Comparison of ENCODE assay signal across 8 cellular contexts in the genomic region with DNA sequence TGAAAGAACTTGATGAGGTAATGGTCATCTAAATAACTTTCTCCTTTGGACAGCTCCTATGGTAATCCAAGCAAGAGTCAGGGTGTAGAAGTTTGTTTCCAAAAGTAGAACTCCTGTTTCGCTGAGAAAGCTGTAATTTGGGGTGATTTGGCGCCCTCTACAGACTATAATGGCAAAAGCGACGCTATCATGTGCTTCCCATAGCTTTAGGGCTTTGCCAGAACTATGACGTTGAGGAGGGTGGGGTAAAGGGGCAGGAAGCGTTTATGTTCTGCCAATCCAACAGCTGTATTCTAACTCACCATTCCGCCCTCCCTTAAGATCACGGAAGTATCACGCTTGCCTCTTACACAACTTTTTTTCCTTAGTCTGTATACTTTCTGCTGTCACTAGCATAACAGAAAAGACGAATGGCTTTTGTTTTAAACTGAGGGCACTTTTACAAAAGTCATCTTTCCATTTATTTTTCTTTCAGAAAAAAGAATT. TPM values are rescaled to one million over a fixed set of nuclear protein-coding genes. Genes with fewer than 3 reads are reported as not detected.
DNase-seq lines count a peak whose midpoint lies in the region; ATAC-seq and TF ChIP-seq lines count a peak whose summit lies in the region.

A gene with protein sequence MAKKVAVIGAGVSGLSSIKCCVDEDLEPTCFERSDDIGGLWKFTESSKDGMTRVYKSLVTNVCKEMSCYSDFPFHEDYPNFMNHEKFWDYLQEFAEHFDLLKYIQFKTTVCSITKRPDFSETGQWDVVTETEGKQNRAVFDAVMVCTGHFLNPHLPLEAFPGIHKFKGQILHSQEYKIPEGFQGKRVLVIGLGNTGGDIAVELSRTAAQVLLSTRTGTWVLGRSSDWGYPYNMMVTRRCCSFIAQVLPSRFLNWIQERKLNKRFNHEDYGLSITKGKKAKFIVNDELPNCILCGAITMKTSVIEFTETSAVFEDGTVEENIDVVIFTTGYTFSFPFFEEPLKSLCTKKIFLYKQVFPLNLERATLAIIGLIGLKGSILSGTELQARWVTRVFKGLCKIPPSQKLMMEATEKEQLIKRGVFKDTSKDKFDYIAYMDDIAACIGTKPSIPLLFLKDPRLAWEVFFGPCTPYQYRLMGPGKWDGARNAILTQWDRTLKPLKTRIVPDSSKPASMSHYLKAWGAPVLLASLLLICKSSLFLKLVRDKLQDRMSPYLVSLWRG (plus strand): TSS at position 349 of the 486 bp plus-strand sequence. CDS start 5,643 bp downstream, outside the sequence.

- DNase-seq in GF-D8 (lab: John Stamatoyannopoulos, UW) (peak; percentile 96), HCT116 (ENCODE audit: low read depth, low spot score) (peak; percentile 97), MM.1S (peak; percentile 99), SHP77 treated with DMSO at 0.1 percent for 48 hours (lab: John Stamatoyannopoulos, UW) (peak; percentile 65), germinal center (ENCODE audit: low spot score) (peak; percentile 92), omental fat pad (ENCODE audit: low spot score) (peak; percentile 47), testis (peak; percentile 94)
- DNase-seq in activated naive CD4-positive, alpha-beta T cell (lab: John Stamatoyannopoulos, UW): peak; percentile 7 to 57 (median 32)

- peak within 1 kb of the TSS; percentile 57 for H3K9ac ChIP-seq in HCT116 (ENCODE audit: low read length)
- peak within 1 kb of the TSS; percentile 15; the same call in 1 of the 2 replicates for H3K9ac ChIP-seq in MM.1S (ENCODE audit: low read length)

- H3K27me3 ChIP-seq in HCT116 (ENCODE audit: insufficient read depth, low read length) (no peaks in the 10 kb centered on the region), MM.1S (replicated peaks; ENCODE audit: insufficient read depth, low read length) (no peaks in the 10 kb centered on the region), testis (no peaks in the 10 kb centered on the region)

- H3K4me1 ChIP-seq in HCT116 (ENCODE audit: control insufficient read depth in 1 of 2, insufficient read depth in 2 of 2, low read length in 2 of 2) (peaks cover 7 to 12% of the 10 kb centered on the region in 2 experiments; a peak in 3 of 4 replicates), MM.1S (ENCODE audit: low read length) (peaks cover 10% of the 10 kb centered on the region), testis (no peaks in the 10 kb centered on the region)

- H3K36me3 ChIP-seq in HCT116 (ENCODE audit: control insufficient read depth in 1 of 2, insufficient read depth in 2 of 2, low read length in 2 of 2) (no peaks in the 10 kb centered on the region), MM.1S (replicated peaks; ENCODE audit: insufficient read depth, low read length) (no peaks in the 10 kb centered on the region), testis (ENCODE audit: low read depth, missing control alignments) (no peaks in the 10 kb centered on the region)

- RAD21 ChIA-PET in HCT116 (lab: Charles Lee; ENCODE audit: low non-redundant PET in 1 of 2, low total read pairs in 2 of 2, uncharacterized antibody in 2 of 2, unreplicated experiment in 2 of 2): interaction anchor here (0.9 to 2.1 kb wide), 9 partner anchors 62 to 347 kb away, joined by 3 to 13 read pairs (median 6); no protein-coding TSS in a partner anchor

- CTCF ChIA-PET in HCT116 (lab: Charles Lee): interaction anchor here (0.7 to 2.8 kb wide), 38 partner anchors 8 to 544 kb away, joined by 3 to 97 read pairs (median 5); a partner anchor contains a TSS

- H2AFZ ChIP-seq in HCT116 (ENCODE audit: low read depth, low read length, poor library complexity, severe bottlenecking): peak within 1 kb of the TSS; percentile 69
- peak within 1 kb of the TSS; percentile 69 for H2AFZ ChIP-seq in MM.1S (ENCODE audit: low read length)

- H3K9me3 ChIP-seq in HCT116 (ENCODE audit: control insufficient read depth in 1 of 2, insufficient read depth in 1 of 2, low read depth in 1 of 2, low read length in 2 of 2) (no peaks in the 10 kb centered on the region), MM.1S (replicated peaks; ENCODE audit: insufficient read depth, low read length) (no peaks in the 10 kb centered on the region), testis (no peaks in the 10 kb centered on the region)

- peaks cover 6% of the 10 kb centered on the region; the same call in 1 of the 2 replicates for H3F3A ChIP-seq in MM.1S (ENCODE audit: insufficient read depth, low read length)

- WGBS in testis, 2 donors: 6% methylated on average over 10 of the region's 10 CpGs

- TF ChIP-seq RAD21 in HCT116 (IDR thresholded peaks at IDR 0.05; ENCODE audit: low read depth): peak; percentile 85

- H4K20me1 ChIP-seq in HCT116 (ENCODE audit: insufficient read depth): no peaks in the 10 kb centered on the region
- no peaks in the 10 kb centered on the region for H4K20me1 ChIP-seq in MM.1S (ENCODE audit: insufficient read depth, low read length)

- ATAC-seq in HCT116 (peak; percentile 100), omental fat pad (ENCODE audit: low FRiP score) (peak; percentile 100)

- POLR2A ChIA-PET in HCT116 (lab: Charles Lee): interaction anchor here (0.8 to 1.0 kb wide), 3 partner anchors 43 to 347 kb away, joined by 3 read pairs; no protein-coding TSS in a partner anchor

- BruUV-seq in HCT116 (replicated peaks; lab: Mats Ljungman, UMichigan): no TSS peak

- peak; percentile 81 to 98 (median 89) for TF ChIP-seq CTCF in HCT116 (IDR thresholded peaks at IDR 0.05 in 2 of 3, conservative IDR thresholded peaks at IDR 0.05 in 1 of 3; ENCODE audit: borderline replicate concordance in 1 of 3, insufficient read depth in 1 of 3, low read depth in 2 of 3, low read length in 2 of 3)
- peak; percentile 94 for TF ChIP-seq CTCF in MM.1S (IDR thresholded peaks at IDR 0.05; ENCODE audit: low read length)
- peak in 1 of 3 donors; percentile 14 for TF ChIP-seq CTCF in omental fat pad (IDR thresholded peaks at IDR 0.05)
- TF ChIP-seq CTCF in testis (IDR thresholded peaks at IDR 0.05): peak; percentile 77 to 94 (median 89)

- H3K79me2 ChIP-seq in HCT116 (ENCODE audit: insufficient read depth, low read length): no peaks in the 10 kb centered on the region
- no peaks in the 10 kb centered on the region for H3K79me2 ChIP-seq in MM.1S (ENCODE audit: low read length)

- TF ChIP-seq POLR2A in HCT116 (IDR thresholded peaks at IDR 0.05; ENCODE audit: borderline replicate concordance, extremely low read depth, insufficient read depth, insufficient read length) (no peak), testis (IDR thresholded peaks at IDR 0.05) (no peak)

- H3K27ac ChIP-seq in HCT116 (ENCODE audit: low read depth, low read length) (no peak within 1 kb of the TSS; the same call in 1 of the 2 replicates), MM.1S (ENCODE audit: low read length) (peak within 1 kb of the TSS; percentile 18; the same call in 1 of the 2 replicates), testis (peak within 1 kb of the TSS; percentile 0 to 85)

- H3K9me2 ChIP-seq in HCT116 (ENCODE audit: insufficient read depth) (no peaks in the 10 kb centered on the region), MM.1S (replicated peaks; ENCODE audit: insufficient read depth, low read length) (no peaks in the 10 kb centered on the region)

- H3K4me3 ChIP-seq in HCT116 (replicated peaks in 1 of 2; ENCODE audit: low read depth in 1 of 2, low read length in 2 of 2) (peak within 1 kb of the TSS; percentile 31 to 55), MM.1S (ENCODE audit: low read length) (peak within 1 kb of the TSS; percentile 43), testis (peak within 1 kb of the TSS; percentile 13 to 21)

- peak within 1 kb of the TSS; percentile 77 for H3K4me2 ChIP-seq in HCT116 (ENCODE audit: low read length)
- peak within 1 kb of the TSS; percentile 66 for H3K4me2 ChIP-seq in MM.1S (ENCODE audit: low read depth, low read length)

- intact Hi-C loops in HCT116 (cut with micrococcal nuclease) (loop anchor here (1.0 to 5.0 kb wide), 4 partner anchors 67 to 347 kb away; a partner anchor contains a TSS), testis (cut with DNase I; ENCODE audit: low total_unique reads) (loop anchor here (10.0 kb wide), 1 partner anchor 69 kb away; a partner anchor contains a TSS)

TF ChIP-seq in HCT116, 20 proteins besides CTCF, POLR2A, EP300 and RAD21:
- TF ChIP-seq CBX3 (IDR thresholded peaks at IDR 0.05; ENCODE audit: low read depth): peak; percentile 64; the same call in 1 of the 2 replicates
- TF ChIP-seq YY1 (IDR thresholded peaks at IDR 0.05; ENCODE audit: extremely low read depth, insufficient replicate concordance, low read depth, low read length): peak; percentile 68
- no peak for TF ChIP-seq ZFX (IDR thresholded peaks at IDR 0.05)
- peak; percentile 70 for TF ChIP-seq POLR2AphosphoS5 (IDR thresholded peaks at IDR 0.05; ENCODE audit: low read depth, low read length)
- peak; percentile 86 for TF ChIP-seq CEBPB (IDR thresholded peaks at IDR 0.05; ENCODE audit: low read depth)
- 0 out of 2 replicates have a peak, but pooled peaks have one; percentile 6 for TF ChIP-seq SIN3A (IDR thresholded peaks at IDR 0.05; ENCODE audit: low read depth)
- TF ChIP-seq, protein P1, sequence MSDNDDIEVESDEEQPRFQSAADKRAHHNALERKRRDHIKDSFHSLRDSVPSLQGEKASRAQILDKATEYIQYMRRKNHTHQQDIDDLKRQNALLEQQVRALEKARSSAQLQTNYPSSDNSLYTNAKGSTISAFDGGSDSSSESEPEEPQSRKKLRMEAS (IDR thresholded peaks at IDR 0.05): peak; percentile 78
- peak; percentile 64; the same call in 1 of the 2 replicates for TF ChIP-seq ELF1 (IDR thresholded peaks at IDR 0.05; ENCODE audit: borderline replicate concordance, low read depth)
- TF ChIP-seq JUND (IDR thresholded peaks at IDR 0.05): no peak

RNA-seq across cellular contexts. Expression of the gene that starts here (rescaled TPM):
- 1.4 TPM for total RNA-seq in HCT116 (2021; ENCODE audit: unreplicated experiment)
- polyA plus RNA-seq in HCT116 (2012): 1.2 and 1.3 TPM in 2 replicates
- total RNA-seq in omental fat pad: 1 to 10 TPM; 1.8 to 7.9 (median 4.1) TPM
- total RNA-seq in testis: 1 to 10 TPM; 3.1 to 4.2 TPM
- 3.6 TPM for polyA plus RNA-seq in testis (ENCODE audit: insufficient read depth, low read depth, low replicate concordance)

Comparison
In these comparisons a context has a peak if more than half of its experiments do, and no peak if none do; other contexts are left out.
1. DNase-seq: peak in every context shown above with its lines; median percentile 99 in MM.1S; 97 in HCT116; 96 in GF-D8; 94 in testis; 92 in germinal center; 65 in SHP77 treated with DMSO at 0.1 percent for 48 hours; 47 in omental fat pad; 32 in activated naive CD4-positive, alpha-beta T cell.